8 cellular contexts compared by ENCODE assay signal in genomic region chr3:44045476-44046275, GRCh38.
DNase-seq lines count a peak whose midpoint lies in the region; ATAC-seq lines count a peak whose summit lies in the region.

No MANE protein-coding gene starts in this region.

- no peak overlapping the region for H3K27ac Mint-ChIP-seq in central memory CD8-positive, alpha-beta T cell (ENCODE audit: low read depth)
- no peak overlapping the region for H3K27ac Mint-ChIP-seq in activated CD8-positive, alpha-beta memory T cell treated with anti-CD3 and anti-CD28 coated beads, Interleukin-2, amount 10 ng/mL, durations not matched to agents 7 days and 5 days

- no peaks in the 10 kb centered on the region for H3K9me3 ChIP-seq in BLaER1

- DNase-seq in NCI-H1105 (lab: John Stamatoyannopoulos, UW) (peak; percentile 85), NCI-H526 treated with DMSO at 0.1 percent for 48 hours (lab: John Stamatoyannopoulos, UW) (no peak), COLO829 (ENCODE audit: low spot score) (no peak)
- peak in 1 of 2 donors; percentile 11 for DNase-seq in central memory CD8-positive, alpha-beta T cell (ENCODE audit: low spot score in 2 of 2)
- no peak for DNase-seq in activated CD8-positive, alpha-beta memory T cell treated with anti-CD3 and anti-CD28 coated beads, Interleukin-2, amount 10 ng/mL, durations not matched to agents 7 days and 5 days

- H3K9me3 Mint-ChIP-seq in central memory CD8-positive, alpha-beta T cell: no peaks in the 10 kb centered on the region
- no peaks in the 10 kb centered on the region for H3K9me3 Mint-ChIP-seq in activated CD8-positive, alpha-beta memory T cell treated with anti-CD3 and anti-CD28 coated beads, Interleukin-2, amount 10 ng/mL, durations not matched to agents 7 days and 5 days (ENCODE audit: low read depth)

- H3K27me3 ChIP-seq in BLaER1: no peaks in the 10 kb centered on the region

- no peak overlapping the region for H3K4me3 ChIP-seq in BLaER1

- H3K36me3 ChIP-seq in BLaER1: no peaks in the 10 kb centered on the region

- CTCF ChIA-PET in activated CD8-positive, alpha-beta memory T cell treated with anti-CD3 and anti-CD28 coated beads, Interleukin-2, amount 10 ng/mL, durations not matched to agents 7 days and 5 days (lab: Charles Lee): no interaction called here

- H3K27ac ChIP-seq in BLaER1: no peak overlapping the region

- H3K4me1 ChIP-seq in BLaER1: peaks cover 20% of the 10 kb centered on the region

- no peaks in the 10 kb centered on the region for H3K4me1 Mint-ChIP-seq in central memory CD8-positive, alpha-beta T cell
- no peaks in the 10 kb centered on the region for H3K4me1 Mint-ChIP-seq in activated CD8-positive, alpha-beta memory T cell treated with anti-CD3 and anti-CD28 coated beads, Interleukin-2, amount 10 ng/mL, durations not matched to agents 7 days and 5 days

- peaks cover 57% of the 10 kb centered on the region for H3K27me3 Mint-ChIP-seq in central memory CD8-positive, alpha-beta T cell
- peaks cover 51% of the 10 kb centered on the region for H3K27me3 Mint-ChIP-seq in activated CD8-positive, alpha-beta memory T cell treated with anti-CD3 and anti-CD28 coated beads, Interleukin-2, amount 10 ng/mL, durations not matched to agents 7 days and 5 days

- peak overlapping the region; percentile 33 for H3K4me2 ChIP-seq in BLaER1

- no peak overlapping the region for H3K4me3 Mint-ChIP-seq in central memory CD8-positive, alpha-beta T cell
- no peak overlapping the region for H3K4me3 Mint-ChIP-seq in activated CD8-positive, alpha-beta memory T cell treated with anti-CD3 and anti-CD28 coated beads, Interleukin-2, amount 10 ng/mL, durations not matched to agents 7 days and 5 days

- no peaks in the 10 kb centered on the region for H3K36me3 Mint-ChIP-seq in central memory CD8-positive, alpha-beta T cell (ENCODE audit: insufficient read depth)
- no peaks in the 10 kb centered on the region for H3K36me3 Mint-ChIP-seq in activated CD8-positive, alpha-beta memory T cell treated with anti-CD3 and anti-CD28 coated beads, Interleukin-2, amount 10 ng/mL, durations not matched to agents 7 days and 5 days

- no peak overlapping the region for H3K9ac ChIP-seq in BLaER1

- peak; percentile 71 for ATAC-seq in GM18519 (IDR thresholded peaks at IDR 0.05; ENCODE audit: low FRiP score, unreplicated experiment)
- ATAC-seq in HG02840 (IDR thresholded peaks at IDR 0.05; ENCODE audit: low FRiP score, unreplicated experiment): peak; percentile 73
- ATAC-seq in central memory CD8-positive, alpha-beta T cell (replicated peaks; ENCODE audit: extremely low read depth, poor library complexity, severe bottlenecking): peak; percentile 57
- no peak for ATAC-seq in activated CD8-positive, alpha-beta memory T cell treated with anti-CD3 and anti-CD28 coated beads, Interleukin-2, amount 10 ng/mL, durations not matched to agents 7 days and 5 days

- H4K20me1 ChIP-seq in BLaER1: no peaks in the 10 kb centered on the region
